ENCODE assay signal across 34 cellular contexts in the genomic region with DNA sequence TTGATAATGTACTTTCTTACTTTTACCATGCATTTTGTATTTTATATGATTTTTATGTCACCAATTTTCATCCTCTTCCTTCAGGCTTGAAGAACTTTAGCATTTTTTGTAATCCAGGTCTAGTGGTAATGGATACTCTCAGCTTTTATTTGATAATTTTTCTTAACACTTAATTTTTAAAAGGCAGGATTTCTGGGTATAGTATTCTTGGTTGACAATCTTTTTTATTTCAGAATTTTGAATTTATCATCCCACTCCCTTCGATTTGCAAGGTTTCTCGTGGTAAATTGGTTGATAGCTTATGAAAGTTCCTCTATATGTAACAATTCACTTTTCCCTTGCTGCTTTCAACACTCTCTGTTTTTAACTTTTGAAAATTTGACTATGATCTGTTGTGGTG.
"Had no signal": no experiment of that assay in that cellular context is flagged by ENCODE, and none has a peak within 500 bp of the region (broad histone marks: within the 10 kb centered on the region; RNA-seq: fewer than 3 reads in every experiment).

No MANE protein-coding gene starts in this region.

- DNase-seq: Karpas-422, Kasumi-1, MG63, MM.1S, MV-4-11, NCI-H1048, NCI-H1092, NCI-H1092 treated with DMSO at 0.1 percent for 48 hours, NCI-H1105, NCI-H1105 treated with DMSO at 0.1 percent for 48 hours, NCI-H1417, NCI-H1417 treated with DMSO at 0.1 percent for 48 hours, NCI-H1436, NCI-H1436 treated with DMSO at 0.1 percent for 48 hours, NCI-H146, NCI-H1694, NCI-H1694 treated with DMSO at 0.1 percent for 48 hours, NCI-H187, NCI-H187 treated with DMSO at 0.1 percent for 48 hours, NCI-H1930, NCI-H2029, NCI-H2029 treated with DMSO at 0.1 percent for 48 hours, NCI-H2081, NCI-H2081 treated with DMSO at 0.1 percent for 48 hours, NCI-H2107, NCI-H2171, NCI-H2171 treated with DMSO at 0.1 percent for 48 hours, NCI-H2227 treated with DMSO at 0.1 percent for 48 hours, NCI-H226, NCI-H345, NCI-H446, NCI-H446 treated with DMSO at 0.1 percent for 48 hours, NCI-H510A, NCI-H510A treated with DMSO at 0.1 percent for 48 hours had no signal

- H3K36me3 ChIP-seq: MG63 had no signal

- H3K4me3 ChIP-seq: MG63 had no signal
